In the genomic region with DNA sequence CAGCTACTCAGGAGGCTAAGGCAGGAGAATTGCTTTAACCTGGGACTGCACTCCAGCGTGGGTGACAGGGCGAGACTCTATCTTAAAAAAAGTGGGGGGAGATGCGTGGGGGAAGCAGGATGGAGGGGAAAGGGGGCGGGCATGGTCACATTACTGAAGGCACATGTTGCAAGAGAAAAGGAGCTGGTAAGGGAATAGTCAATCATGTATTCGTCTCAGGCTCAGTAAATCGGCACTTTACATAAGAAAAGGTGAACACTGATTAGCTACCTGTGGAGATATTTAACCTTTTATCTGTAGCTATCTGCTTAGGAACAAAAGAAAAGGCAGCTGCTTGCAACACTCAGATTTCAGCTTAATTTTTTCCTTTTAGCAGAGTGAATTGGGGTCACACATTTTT, we compare ENCODE assay signal across 15 cellular contexts.
DNase-seq lines count a peak whose midpoint lies in the region.
"Had no signal": no experiment of that assay in that cellular context is flagged by ENCODE, and none has a peak within 500 bp of the region (broad histone marks: within the 10 kb centered on the region; RNA-seq: fewer than 3 reads in every experiment).

No MANE protein-coding gene starts in this region.

- H3K9ac ChIP-seq in HUES48 (ENCODE audit: low read depth, low read length) = peak overlapping the region; percentile 71

- H3K27me3 ChIP-seq in HUES48 (ENCODE audit: control insufficient read depth, insufficient read depth, low read length) = no peaks in the 10 kb centered on the region
- no peaks in the 10 kb centered on the region for H3K27me3 ChIP-seq in iPS DF 6.9 (ENCODE audit: control insufficient read depth, insufficient read depth, low read length)
- H3K27me3 ChIP-seq: BE2C had no signal

- H3K36me3 ChIP-seq in HUES48 (ENCODE audit: control insufficient read depth, insufficient read depth, low read length) = no peaks in the 10 kb centered on the region
- H3K36me3 ChIP-seq in iPS DF 6.9 (ENCODE audit: control insufficient read depth, insufficient read depth, low read length) = no peaks in the 10 kb centered on the region
- H3K36me3 ChIP-seq: BE2C had no signal

- H3K4me3 ChIP-seq in HUES48 (ENCODE audit: low read depth, low read length) (no peak overlapping the region), iPS DF 6.9 (ENCODE audit: low read length) (no peak overlapping the region)
- H3K4me3 ChIP-seq: A549 had no signal

- H3K27ac ChIP-seq in HUES48 (ENCODE audit: low read depth, low read length) (peak overlapping the region; percentile 82), iPS DF 6.9 (ENCODE audit: low read length) (peak overlapping the region; percentile 92)
- H3K27ac ChIP-seq: A549, C4-2B had no signal

- peaks cover 57% of the 10 kb centered on the region for H3K4me1 ChIP-seq in HUES48 (ENCODE audit: control insufficient read depth, insufficient read depth, low read length)
- peaks cover 1% of the 10 kb centered on the region; the same call in 1 of the 2 replicates for H3K4me1 ChIP-seq in iPS DF 6.9 (ENCODE audit: control insufficient read depth, insufficient read depth, low read length)
- H3K4me1 ChIP-seq: A549, BE2C had no signal

- no CpG with 5 or more reads among the region's 6 CpGs for WGBS in iPS DF 6.9 (ENCODE audit: insufficient coverage, insufficient read length)

- DNase-seq in NCI-H146 treated with DMSO at 0.1 percent for 48 hours (lab: John Stamatoyannopoulos, UW; ENCODE audit: unreplicated experiment) (peak; percentile 58), iPS DF 6.9 (ENCODE audit: low read depth, low spot score) (no peak), NCI-H2227 (lab: John Stamatoyannopoulos, UW; ENCODE audit: unreplicated experiment) (no peak), NOMO-1 treated with DMSO at 0.1 percent for 48 hours (lab: John Stamatoyannopoulos, UW; ENCODE audit: unreplicated experiment) (no peak), germinal center (ENCODE audit: low spot score) (no peak), occipital lobe (lab: John Stamatoyannopoulos, UW) (no peak)
- DNase-seq: BE2C; CD4-positive, alpha-beta memory T cell; DMS79; EL; GDM1; H7 had no signal

- H3K9me3 ChIP-seq in HUES48 (ENCODE audit: control insufficient read depth, insufficient read depth, low read length) (no peaks in the 10 kb centered on the region), iPS DF 6.9 (ENCODE audit: control insufficient read depth, insufficient read depth, low read length) (no peaks in the 10 kb centered on the region)
- H3K9me3 ChIP-seq: A549, BE2C had no signal
